1 cellular context compared by ENCODE assay signal in the genomic region with DNA sequence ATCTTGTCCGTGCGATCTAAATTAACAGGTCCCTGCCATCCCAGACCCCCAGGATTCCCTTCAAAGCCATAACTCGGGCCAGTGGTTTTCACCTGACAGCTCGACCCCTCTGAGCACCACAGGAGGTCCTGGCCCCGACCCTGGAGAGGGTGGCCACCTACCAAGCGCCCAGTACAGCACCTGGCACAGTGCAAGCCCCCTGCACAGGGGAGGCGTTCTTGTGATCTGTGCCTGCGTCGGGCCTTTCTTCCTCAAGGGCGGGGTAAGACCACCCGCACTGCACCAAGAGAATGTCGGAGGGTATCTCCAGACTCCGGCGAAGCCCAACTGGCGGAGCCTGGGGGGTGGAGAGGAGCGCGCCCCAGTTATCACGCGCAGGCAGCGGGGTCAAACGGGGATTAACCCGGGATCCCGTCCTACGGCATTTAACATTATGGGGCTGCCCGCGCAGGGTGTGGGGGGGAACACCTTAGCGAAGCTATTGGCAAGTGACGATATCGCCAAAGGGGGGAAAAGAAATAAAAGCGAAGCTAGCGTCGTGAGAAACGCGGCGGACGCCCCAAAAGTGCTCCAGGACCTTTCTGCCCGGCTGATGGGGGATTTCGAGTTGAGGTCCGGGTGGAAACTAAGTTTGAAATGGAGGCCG.
TF ChIP-seq lines count a peak whose summit lies in the region.

No MANE protein-coding gene starts in this region.

TF ChIP-seq in GM23338, 12 proteins besides CTCF, POLR2A, EP300 and RAD21 (continued from another document):
- TF ChIP-seq, protein P1, sequence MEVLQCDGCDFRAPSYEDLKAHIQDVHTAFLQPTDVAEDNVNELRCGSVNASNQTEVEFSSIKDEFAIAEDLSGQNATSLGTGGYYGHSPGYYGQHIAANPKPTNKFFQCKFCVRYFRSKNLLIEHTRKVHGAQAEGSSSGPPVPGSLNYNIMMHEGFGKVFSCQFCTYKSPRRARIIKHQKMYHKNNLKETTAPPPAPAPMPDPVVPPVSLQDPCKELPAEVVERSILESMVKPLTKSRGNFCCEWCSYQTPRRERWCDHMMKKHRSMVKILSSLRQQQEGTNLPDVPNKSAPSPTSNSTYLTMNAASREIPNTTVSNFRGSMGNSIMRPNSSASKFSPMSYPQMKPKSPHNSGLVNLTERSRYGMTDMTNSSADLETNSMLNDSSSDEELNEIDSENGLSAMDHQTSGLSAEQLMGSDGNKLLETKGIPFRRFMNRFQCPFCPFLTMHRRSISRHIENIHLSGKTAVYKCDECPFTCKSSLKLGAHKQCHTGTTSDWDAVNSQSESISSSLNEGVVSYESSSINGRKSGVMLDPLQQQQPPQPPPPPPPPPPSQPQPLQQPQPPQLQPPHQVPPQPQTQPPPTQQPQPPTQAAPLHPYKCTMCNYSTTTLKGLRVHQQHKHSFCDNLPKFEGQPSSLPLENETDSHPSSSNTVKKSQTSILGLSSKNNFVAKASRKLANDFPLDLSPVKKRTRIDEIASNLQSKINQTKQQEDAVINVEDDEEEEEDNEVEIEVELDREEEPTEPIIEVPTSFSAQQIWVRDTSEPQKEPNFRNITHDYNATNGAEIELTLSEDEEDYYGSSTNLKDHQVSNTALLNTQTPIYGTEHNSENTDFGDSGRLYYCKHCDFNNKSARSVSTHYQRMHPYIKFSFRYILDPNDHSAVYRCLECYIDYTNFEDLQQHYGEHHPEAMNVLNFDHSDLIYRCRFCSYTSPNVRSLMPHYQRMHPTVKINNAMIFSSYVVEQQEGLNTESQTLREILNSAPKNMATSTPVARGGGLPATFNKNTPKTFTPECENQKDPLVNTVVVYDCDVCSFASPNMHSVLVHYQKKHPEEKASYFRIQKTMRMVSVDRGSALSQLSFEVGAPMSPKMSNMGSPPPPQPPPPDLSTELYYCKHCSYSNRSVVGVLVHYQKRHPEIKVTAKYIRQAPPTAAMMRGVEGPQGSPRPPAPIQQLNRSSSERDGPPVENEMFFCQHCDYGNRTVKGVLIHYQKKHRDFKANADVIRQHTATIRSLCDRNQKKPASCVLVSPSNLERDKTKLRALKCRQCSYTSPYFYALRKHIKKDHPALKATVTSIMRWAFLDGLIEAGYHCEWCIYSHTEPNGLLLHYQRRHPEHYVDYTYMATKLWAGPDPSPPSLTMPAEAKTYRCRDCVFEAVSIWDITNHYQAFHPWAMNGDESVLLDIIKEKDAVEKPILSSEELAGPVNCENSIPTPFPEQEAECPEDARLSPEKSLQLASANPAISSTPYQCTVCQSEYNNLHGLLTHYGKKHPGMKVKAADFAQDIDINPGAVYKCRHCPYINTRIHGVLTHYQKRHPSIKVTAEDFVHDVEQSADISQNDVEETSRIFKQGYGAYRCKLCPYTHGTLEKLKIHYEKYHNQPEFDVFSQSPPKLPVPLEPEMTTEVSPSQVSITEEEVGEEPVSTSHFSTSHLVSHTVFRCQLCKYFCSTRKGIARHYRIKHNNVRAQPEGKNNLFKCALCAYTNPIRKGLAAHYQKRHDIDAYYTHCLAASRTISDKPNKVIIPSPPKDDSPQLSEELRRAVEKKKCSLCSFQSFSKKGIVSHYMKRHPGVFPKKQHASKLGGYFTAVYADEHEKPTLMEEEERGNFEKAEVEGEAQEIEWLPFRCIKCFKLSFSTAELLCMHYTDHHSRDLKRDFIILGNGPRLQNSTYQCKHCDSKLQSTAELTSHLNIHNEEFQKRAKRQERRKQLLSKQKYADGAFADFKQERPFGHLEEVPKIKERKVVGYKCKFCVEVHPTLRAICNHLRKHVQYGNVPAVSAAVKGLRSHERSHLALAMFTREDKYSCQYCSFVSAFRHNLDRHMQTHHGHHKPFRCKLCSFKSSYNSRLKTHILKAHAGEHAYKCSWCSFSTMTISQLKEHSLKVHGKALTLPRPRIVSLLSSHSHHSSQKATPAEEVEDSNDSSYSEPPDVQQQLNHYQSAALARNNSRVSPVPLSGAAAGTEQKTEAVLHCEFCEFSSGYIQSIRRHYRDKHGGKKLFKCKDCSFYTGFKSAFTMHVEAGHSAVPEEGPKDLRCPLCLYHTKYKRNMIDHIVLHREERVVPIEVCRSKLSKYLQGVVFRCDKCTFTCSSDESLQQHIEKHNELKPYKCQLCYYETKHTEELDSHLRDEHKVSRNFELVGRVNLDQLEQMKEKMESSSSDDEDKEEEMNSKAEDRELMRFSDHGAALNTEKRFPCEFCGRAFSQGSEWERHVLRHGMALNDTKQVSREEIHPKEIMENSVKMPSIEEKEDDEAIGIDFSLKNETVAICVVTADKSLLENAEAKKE (CRISPR knock-in tag; IDR thresholded peaks at IDR 0.05): no peak
- TF ChIP-seq, protein P2, sequence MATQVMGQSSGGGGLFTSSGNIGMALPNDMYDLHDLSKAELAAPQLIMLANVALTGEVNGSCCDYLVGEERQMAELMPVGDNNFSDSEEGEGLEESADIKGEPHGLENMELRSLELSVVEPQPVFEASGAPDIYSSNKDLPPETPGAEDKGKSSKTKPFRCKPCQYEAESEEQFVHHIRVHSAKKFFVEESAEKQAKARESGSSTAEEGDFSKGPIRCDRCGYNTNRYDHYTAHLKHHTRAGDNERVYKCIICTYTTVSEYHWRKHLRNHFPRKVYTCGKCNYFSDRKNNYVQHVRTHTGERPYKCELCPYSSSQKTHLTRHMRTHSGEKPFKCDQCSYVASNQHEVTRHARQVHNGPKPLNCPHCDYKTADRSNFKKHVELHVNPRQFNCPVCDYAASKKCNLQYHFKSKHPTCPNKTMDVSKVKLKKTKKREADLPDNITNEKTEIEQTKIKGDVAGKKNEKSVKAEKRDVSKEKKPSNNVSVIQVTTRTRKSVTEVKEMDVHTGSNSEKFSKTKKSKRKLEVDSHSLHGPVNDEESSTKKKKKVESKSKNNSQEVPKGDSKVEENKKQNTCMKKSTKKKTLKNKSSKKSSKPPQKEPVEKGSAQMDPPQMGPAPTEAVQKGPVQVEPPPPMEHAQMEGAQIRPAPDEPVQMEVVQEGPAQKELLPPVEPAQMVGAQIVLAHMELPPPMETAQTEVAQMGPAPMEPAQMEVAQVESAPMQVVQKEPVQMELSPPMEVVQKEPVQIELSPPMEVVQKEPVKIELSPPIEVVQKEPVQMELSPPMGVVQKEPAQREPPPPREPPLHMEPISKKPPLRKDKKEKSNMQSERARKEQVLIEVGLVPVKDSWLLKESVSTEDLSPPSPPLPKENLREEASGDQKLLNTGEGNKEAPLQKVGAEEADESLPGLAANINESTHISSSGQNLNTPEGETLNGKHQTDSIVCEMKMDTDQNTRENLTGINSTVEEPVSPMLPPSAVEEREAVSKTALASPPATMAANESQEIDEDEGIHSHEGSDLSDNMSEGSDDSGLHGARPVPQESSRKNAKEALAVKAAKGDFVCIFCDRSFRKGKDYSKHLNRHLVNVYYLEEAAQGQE (IDR thresholded peaks at IDR 0.05; ENCODE audit: unreplicated experiment): no peak
